ENCODE assay signal across 23 cellular contexts in the genomic region with DNA sequence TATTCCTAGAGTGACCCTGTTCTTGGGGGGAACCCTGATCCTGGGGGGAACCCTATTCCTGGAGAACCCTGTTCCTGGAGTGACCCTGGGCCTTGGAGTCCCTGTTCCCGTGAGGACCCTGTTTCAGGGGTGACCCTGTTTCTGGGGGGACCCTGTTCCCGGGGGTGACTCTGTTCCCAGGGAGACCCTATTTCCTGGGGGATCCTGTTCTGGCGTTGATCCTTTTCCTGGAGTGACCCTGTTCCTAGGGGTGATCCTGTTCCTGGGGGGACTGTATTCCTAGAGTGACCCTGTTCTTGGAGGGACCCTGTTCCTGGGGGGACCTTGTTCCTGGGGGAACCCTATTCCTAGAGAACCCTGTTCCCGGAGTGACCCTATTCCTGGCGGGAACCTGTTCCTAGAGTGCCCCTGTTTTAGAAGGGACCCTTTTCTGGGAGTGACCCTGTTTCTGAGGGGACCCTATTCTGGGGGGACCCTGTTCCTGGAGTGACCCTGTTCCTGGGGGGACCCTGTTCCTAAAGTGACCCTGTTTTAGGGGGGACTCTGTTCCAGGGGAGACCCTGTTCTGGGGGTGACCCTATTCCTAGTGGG. TPM values are rescaled to one million over a fixed set of nuclear protein-coding genes. Genes with fewer than 3 reads are reported as not detected.
"Had no signal": no experiment of that assay in that cellular context is flagged by ENCODE, and none has a peak within 500 bp of the region (broad histone marks: within the 10 kb centered on the region; RNA-seq: fewer than 3 reads in every experiment).

No MANE protein-coding gene starts in this region.

- H3K36me3 ChIP-seq: adrenal gland, esophagus muscularis mucosa, gastrocnemius medialis, ovary, right atrium auricular region, upper lobe of right lung, WERI-Rb-1 had no signal

- H3K4me1 ChIP-seq: gastrocnemius medialis, psoas muscle, upper lobe of right lung had no signal

- H3K27ac Mint-ChIP-seq: activated naive CD4-positive, alpha-beta T cell treated with anti-CD3 and anti-CD28 coated beads, Interleukin-2, amount 50 U/mL, for 72 hours; effector memory CD8-positive, alpha-beta T cell; natural killer cell had no signal

- H3K4me3 ChIP-seq: adrenal gland, esophagus muscularis mucosa, gastrocnemius medialis, ovary, psoas muscle, right atrium auricular region, upper lobe of right lung had no signal

- H3K4me3 Mint-ChIP-seq: activated T-helper 17 cell treated with anti-CD3 and anti-CD28 coated beads, Interleukin-2, amount 50 U/mL, for 72 hours; effector memory CD8-positive, alpha-beta T cell; natural killer cell had no signal

- H3K27me3 Mint-ChIP-seq: activated T-helper 17 cell treated with anti-CD3 and anti-CD28 coated beads, Interleukin-2, amount 50 U/mL, for 72 hours; effector memory CD8-positive, alpha-beta T cell had no signal

- H3K36me3 Mint-ChIP-seq: natural killer cell had no signal

- H3K27ac ChIP-seq: adrenal gland, esophagus muscularis mucosa, gastrocnemius medialis, ovary, psoas muscle, right atrium auricular region, upper lobe of right lung, WERI-Rb-1 had no signal

- DNase-seq: activated CD4-positive, CD25-positive, alpha-beta regulatory T cell treated with anti-CD3 and anti-CD28 coated beads, Interleukin-2, amount 50 U/mL, for 72 hours; activated T-cell treated with anti-CD3 and anti-CD28 coated beads, Interleukin-2, amount 50 U/mL, for 1 hour; adrenal gland; central memory CD4-positive, alpha-beta T cell; dorsolateral prefrontal cortex; effector memory CD8-positive, alpha-beta T cell; gastrocnemius medialis; hippocampal formation; midbrain; natural killer cell; ovary; psoas muscle; stimulated activated CD4-positive, alpha-beta T cell treated with anti-CD3 and anti-CD28 coated beads, Interleukin-12 subunit alpha, Interleukin-12 subunit beta, amount 100 ng/mL, for 4 hours; stimulated activated CD4-positive, alpha-beta T cell treated with anti-CD3 and anti-CD28 coated beads, Interleukin-4, amount 100 ng/mL, for 4 hours; stimulated activated naive CD8-positive, alpha-beta T cell treated with anti-CD3 and anti-CD28 coated beads, Interleukin-15, Interleukin-2, amounts not matched to agents 100 U/mL and 50 U/mL, for 24 hours; upper lobe of right lung; WERI-Rb-1 had no signal

- H3K9me3 ChIP-seq: adrenal gland, esophagus muscularis mucosa, gastrocnemius medialis, ovary, psoas muscle, right atrium auricular region, upper lobe of right lung had no signal

- ATAC-seq: activated naive CD4-positive, alpha-beta T cell treated with anti-CD3 and anti-CD28 coated beads, Interleukin-2, amount 50 U/mL, for 72 hours; activated T-helper 17 cell treated with anti-CD3 and anti-CD28 coated beads, Interleukin-2, amount 50 U/mL, for 72 hours; effector memory CD8-positive, alpha-beta T cell; gastrocnemius medialis; natural killer cell; psoas muscle; stimulated activated naive CD8-positive, alpha-beta T cell treated with anti-CD3 and anti-CD28 coated beads, Interleukin-15, Interleukin-2, amounts not matched to agents 100 U/mL and 50 U/mL, for 24 hours; upper lobe of right lung had no signal

- H3K27me3 ChIP-seq: adrenal gland, ovary, right atrium auricular region, upper lobe of right lung had no signal

RNA-seq across cellular contexts. Expression of a gene that starts 15.0 kb away (rescaled TPM):
- total RNA-seq: astrocyte, endothelial cell of umbilical vein had no signal

RNA-seq across cellular contexts. Expression of a gene that starts 27.7 kb away (rescaled TPM):
- total RNA-seq: astrocyte had no signal
